8 cellular contexts compared by ENCODE assay signal in the genomic region with DNA sequence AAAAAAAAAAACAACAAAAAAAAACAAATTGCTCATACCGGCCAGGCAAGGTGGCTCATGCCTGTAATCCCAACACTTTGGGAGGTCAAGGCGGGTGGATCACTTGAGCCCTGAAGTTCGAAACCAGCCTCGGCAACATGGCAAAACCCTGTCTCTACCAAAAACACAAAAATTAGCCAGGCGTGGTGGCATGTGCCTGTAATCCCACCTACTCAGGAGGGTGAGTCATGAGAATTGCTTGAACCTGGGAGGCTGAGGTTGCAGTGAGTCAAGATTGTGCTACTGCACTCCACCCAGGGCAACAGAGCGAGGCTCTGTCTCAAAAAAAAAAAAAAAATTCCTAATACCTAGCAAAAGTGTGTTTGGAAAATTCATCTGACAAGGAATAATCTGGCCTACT. TPM values are rescaled to one million over a fixed set of nuclear protein-coding genes. Genes with fewer than 3 reads are reported as not detected.
DNase-seq lines count a peak whose midpoint lies in the region; ATAC-seq and TF ChIP-seq lines count a peak whose summit lies in the region.
"Not testable (repeated sequence)": the region's sequence is repeated elsewhere in the genome, so short reads cannot be mapped to it uniquely, and the experiment has no call there.

No MANE protein-coding gene starts in this region.

- not testable (repeated sequence) for H3K4me3 ChIP-seq in astrocyte of the spinal cord (ENCODE audit: low read depth, low read length); fibroblast of the aortic adventitia (ENCODE audit: low read depth, low read length); osteoblast (ENCODE audit: insufficient read depth, low read length)

- POLR2A ChIA-PET in activated B cell treated with CpG ODN at 0.5 μM for 24 hours (lab: Charles Lee), result interaction anchor here (1.1 kb wide), 1 partner anchor 31 kb away, joined by 4 read pairs; the partner anchor contains the start of gene RWDD2B

- H3K27ac ChIP-seq in osteoblast (ENCODE audit: low read depth, low read length), result peak overlapping the region; percentile 4

- H3K9me3 ChIP-seq in osteoblast (ENCODE audit: low read depth, low read length), result not testable (repeated sequence)

- H3K4me2 ChIP-seq in osteoblast (ENCODE audit: insufficient read depth, low read length), result not testable (repeated sequence)

- not testable (repeated sequence) for H3K4me1 ChIP-seq in osteoblast (ENCODE audit: insufficient read depth, low read length)

- H3K27me3 ChIP-seq in osteoblast (ENCODE audit: insufficient read depth, low read length), result not testable (repeated sequence)

- intact Hi-C loops in activated B cell treated with CpG ODN at 0.5 μM for 24 hours (cut with micrococcal nuclease), result not testable (repeated sequence)

- not testable (repeated sequence) for H4K20me1 ChIP-seq in osteoblast (ENCODE audit: insufficient read depth, low read length)

- H3K4me1 Mint-ChIP-seq in activated B cell treated with CpG ODN at 0.5 μM for 24 hours, result peaks cover 36% of the 10 kb centered on the region
- peaks cover 49% of the 10 kb centered on the region for H3K4me1 Mint-ChIP-seq in activated T-cell treated with anti-CD3 and anti-CD28 coated beads, Interleukin-2, amount 50 U/mL, for 72 hours (ENCODE audit: low read depth)

- CTCF ChIA-PET in activated B cell treated with CpG ODN at 0.5 μM for 24 hours (lab: Charles Lee), result not testable (repeated sequence)

- not testable (repeated sequence) for H3K9me3 Mint-ChIP-seq in activated B cell treated with CpG ODN at 0.5 μM for 24 hours; activated T-cell treated with anti-CD3 and anti-CD28 coated beads, Interleukin-2, amount 50 U/mL, for 72 hours

- H3K36me3 ChIP-seq in osteoblast (ENCODE audit: insufficient read depth, low read length), result peaks cover 16% of the 10 kb centered on the region

- H3K79me2 ChIP-seq in osteoblast (ENCODE audit: insufficient read depth, low read length), result peaks cover 55% of the 10 kb centered on the region

- in situ Hi-C loops in astrocyte of the spinal cord (cut with HindIII; ENCODE audit: low sequenced_read_pairs), result not testable (repeated sequence)

- ATAC-seq in activated B cell treated with CpG ODN at 0.5 μM for 24 hours (ENCODE audit: low read depth); activated T-cell treated with anti-CD3 and anti-CD28 coated beads, Interleukin-2, amount 50 U/mL, for 72 hours (replicated peaks in 1 of 2): not testable (repeated sequence)

- not testable (repeated sequence) for TF ChIP-seq CTCF in activated B cell treated with CpG ODN at 0.5 μM for 24 hours (IDR thresholded peaks at IDR 0.05); astrocyte of the spinal cord (IDR thresholded peaks at IDR 0.05; ENCODE audit: low read depth, low read length); fibroblast of the aortic adventitia (IDR thresholded peaks at IDR 0.05; ENCODE audit: insufficient read depth, low read length); osteoblast (IDR thresholded peaks at IDR 0.05; ENCODE audit: extremely low read depth, low read depth, low read length)

- not testable (repeated sequence) for H3K27me3 Mint-ChIP-seq in activated B cell treated with CpG ODN at 0.5 μM for 24 hours; activated T-cell treated with anti-CD3 and anti-CD28 coated beads, Interleukin-2, amount 50 U/mL, for 72 hours (ENCODE audit: low read depth)

- peaks cover 35% of the 10 kb centered on the region for H3K36me3 Mint-ChIP-seq in activated B cell treated with CpG ODN at 0.5 μM for 24 hours (ENCODE audit: low read depth)
- H3K36me3 Mint-ChIP-seq in activated T-cell treated with anti-CD3 and anti-CD28 coated beads, Interleukin-2, amount 50 U/mL, for 72 hours (ENCODE audit: insufficient read depth in 2 of 2), result peaks cover 17 to 28% of the 10 kb centered on the region in 2 donors

- H3K27ac Mint-ChIP-seq in activated B cell treated with CpG ODN at 0.5 μM for 24 hours, result peak overlapping the region; percentile 12
- H3K27ac Mint-ChIP-seq in activated T-cell treated with anti-CD3 and anti-CD28 coated beads, Interleukin-2, amount 50 U/mL, for 72 hours, result not testable (repeated sequence)

- DNase-seq in EH (ENCODE audit: low read depth) (peak; percentile 28), LHCN-M2 (ENCODE audit: low read depth) (peak; percentile 35), astrocyte of the spinal cord (ENCODE audit: low read depth, low spot score) (peak; percentile 25), fibroblast of the aortic adventitia (ENCODE audit: low read depth) (peak; percentile 16)
- DNase-seq in activated B cell treated with CpG ODN at 0.5 μM for 24 hours; osteoblast (ENCODE audit: insufficient read length, low spot score, missing footprints): not testable (repeated sequence)
- DNase-seq in activated T-cell treated with anti-CD3 and anti-CD28 coated beads, Interleukin-2, amount 50 U/mL, for 72 hours, result peak; percentile 22 to 55
- peak; percentile 43 for DNase-seq in stimulated activated CD8-positive, alpha-beta memory T cell treated with anti-CD3 and anti-CD28 coated beads, Interleukin-4, amount 100 ng/mL, for 48 hours

- H2AFZ ChIP-seq in osteoblast (ENCODE audit: low read length), result not testable (repeated sequence)

- H3K4me3 Mint-ChIP-seq in activated B cell treated with CpG ODN at 0.5 μM for 24 hours, result not testable (repeated sequence)
- peak overlapping the region; percentile 44 to 50 for H3K4me3 Mint-ChIP-seq in activated T-cell treated with anti-CD3 and anti-CD28 coated beads, Interleukin-2, amount 50 U/mL, for 72 hours

RNA-seq across cellular contexts. Expression of gene LTN1, which starts 4.5 kb away (rescaled TPM):
- total RNA-seq in LHCN-M2 (2014; rRNA removed), result 22.2 and 24.3 TPM in 2 replicates
- 3.0 TPM for polyA plus RNA-seq in LHCN-M2 (2012)
- total RNA-seq in activated B cell treated with CpG ODN at 0.5 μM for 24 hours, result 22.5 and 25.8 TPM in 2 replicates
- 10 to 100 TPM; 25.9 to 28.2 TPM for total RNA-seq in activated T-cell treated with anti-CD3 and anti-CD28 coated beads, Interleukin-2, amount 50 U/mL, for 72 hours
- 25.9 and 35.2 TPM in 2 replicates for total RNA-seq in fibroblast of the aortic adventitia (ENCODE audit: low replicate concordance)
- 26.5 and 27.5 TPM in 2 replicates for total RNA-seq in osteoblast

RNA-seq across cellular contexts. Expression of gene RWDD2B, which starts 31.0 kb away (rescaled TPM):
- 21.8 and 25.4 TPM in 2 replicates for total RNA-seq in LHCN-M2 (2014; rRNA removed)
- 18.6 TPM for polyA plus RNA-seq in LHCN-M2 (2012)
- 11.1 and 11.9 TPM in 2 replicates for total RNA-seq in activated B cell treated with CpG ODN at 0.5 μM for 24 hours
- 10 to 100 TPM; 17.9 to 18.5 TPM for total RNA-seq in activated T-cell treated with anti-CD3 and anti-CD28 coated beads, Interleukin-2, amount 50 U/mL, for 72 hours
- total RNA-seq in fibroblast of the aortic adventitia (ENCODE audit: low replicate concordance), result 33.9 and 49.3 TPM in 2 replicates
- 35.1 TPM in 2 replicates for total RNA-seq in osteoblast

RNA-seq across cellular contexts. Expression of gene USP16, which starts 36.3 kb away (rescaled TPM):
- total RNA-seq in LHCN-M2 (2014; rRNA removed) (40.4 and 41.1 TPM in 2 replicates), activated B cell treated with CpG ODN at 0.5 μM for 24 hours (53.2 and 54.6 TPM in 2 replicates), fibroblast of the aortic adventitia (ENCODE audit: low replicate concordance) (47.9 and 50.9 TPM in 2 replicates), osteoblast (47.4 TPM in 2 replicates)
- 14.3 TPM for polyA plus RNA-seq in LHCN-M2 (2012)
- total RNA-seq in activated T-cell treated with anti-CD3 and anti-CD28 coated beads, Interleukin-2, amount 50 U/mL, for 72 hours, result 10 to 100 TPM; 46.4 to 47.0 TPM
